Comparison of ENCODE assay signal across 10 cellular contexts in genomic region chrX:138710866-138711331, GRCh38. TPM values are rescaled to one million over a fixed set of nuclear protein-coding genes. Genes with fewer than 3 reads are reported as not detected.
DNase-seq lines count a peak whose midpoint lies in the region; ATAC-seq and TF ChIP-seq lines count a peak whose summit lies in the region.
"Had no signal": no experiment of that assay in that cellular context is flagged by ENCODE, and none has a peak within 500 bp of the region (broad histone marks: within the 10 kb centered on the region; RNA-seq: fewer than 3 reads in every experiment).

No MANE protein-coding gene starts in this region.

- H3K9ac ChIP-seq in NT2/D1 (ENCODE audit: insufficient read length, low read depth), result peak overlapping the region; percentile 74

- peak overlapping the region; percentile 51 to 62 for H3K4me3 Mint-ChIP-seq in CD14-positive monocyte
- peak overlapping the region in 2 of 10 donors; percentile 27 to 41 for H3K4me3 Mint-ChIP-seq in naive thymus-derived CD4-positive, alpha-beta T cell

- peak overlapping the region; percentile 70 for H3K4me3 ChIP-seq in NT2/D1 (ENCODE audit: insufficient read length, low read depth)
- H3K4me3 ChIP-seq in right cardiac atrium (ENCODE audit: low read length), result peak overlapping the region; percentile 51
- H3K4me3 ChIP-seq in foreskin fibroblast (ENCODE audit: low read depth in 1 of 2, low read length in 2 of 2), result peak overlapping the region in 1 of 2 donors; percentile 36
- H3K4me3 ChIP-seq in naive thymus-derived CD4-positive, alpha-beta T cell (ENCODE audit: low read length), result no peak overlapping the region

- ATAC-seq in right cardiac atrium, result peak in 1 of 2 donors; percentile 13
- no peak for ATAC-seq in naive thymus-derived CD4-positive, alpha-beta T cell
- ATAC-seq: activated CD4-positive, CD25-positive, alpha-beta regulatory T cell treated with anti-CD3 and anti-CD28 coated beads, Interleukin-2, amount 50 U/mL, for 24 hours had no signal

- H3K9me3 ChIP-seq in NT2/D1 (ENCODE audit: insufficient read depth, low read length) (no peaks in the 10 kb centered on the region), right cardiac atrium (ENCODE audit: control insufficient read depth, low read length) (no peaks in the 10 kb centered on the region)
- H3K9me3 ChIP-seq in naive thymus-derived CD4-positive, alpha-beta T cell (ENCODE audit: control insufficient read depth in 2 of 3, low read length in 3 of 3), result no peaks in the 10 kb centered on the region

- peaks cover 30 to 50% (median 47%) of the 10 kb centered on the region in 3 donors for H3K27me3 Mint-ChIP-seq in CD14-positive monocyte (ENCODE audit: low read depth in 3 of 3)
- peaks cover 24 to 44% (median 28%) of the 10 kb centered on the region in 5 donors for H3K27me3 Mint-ChIP-seq in naive thymus-derived CD4-positive, alpha-beta T cell

- CTCF ChIA-PET in naive thymus-derived CD4-positive, alpha-beta T cell (lab: Charles Lee), result no interaction called here

- H3K36me3 ChIP-seq in NT2/D1 (ENCODE audit: insufficient read depth, insufficient read length, low read length), result no peaks in the 10 kb centered on the region
- no peaks in the 10 kb centered on the region for H3K36me3 ChIP-seq in naive thymus-derived CD4-positive, alpha-beta T cell (ENCODE audit: control insufficient read depth in 2 of 3, insufficient read depth in 3 of 3, low read length in 3 of 3)

- intact Hi-C loops in CD14-positive monocyte (cut with micrococcal nuclease) (no loop called here), right cardiac atrium (cut with DNase I) (no loop called here), posterior vena cava (cut with DNase I) (no loop called here)
- intact Hi-C loops in naive thymus-derived CD4-positive, alpha-beta T cell (cut with micrococcal nuclease), result no loop called here

- H3K36me3 Mint-ChIP-seq in CD14-positive monocyte, result no peaks in the 10 kb centered on the region
- peaks cover 0 to 3% (median 0%) of the 10 kb centered on the region in 5 donors for H3K36me3 Mint-ChIP-seq in naive thymus-derived CD4-positive, alpha-beta T cell

- H3K27me3 ChIP-seq in NT2/D1 (ENCODE audit: insufficient read depth, insufficient read length) (no peaks in the 10 kb centered on the region), right cardiac atrium (ENCODE audit: control insufficient read depth, insufficient read depth) (no peaks in the 10 kb centered on the region)
- H3K27me3 ChIP-seq in naive thymus-derived CD4-positive, alpha-beta T cell (ENCODE audit: control insufficient read depth in 2 of 2, insufficient read depth in 2 of 2, low read length in 2 of 2), result no peaks in the 10 kb centered on the region

- H3K4me1 ChIP-seq in NT2/D1 (ENCODE audit: insufficient read depth, insufficient read length) (no peaks in the 10 kb centered on the region), right cardiac atrium (ENCODE audit: control insufficient read depth, insufficient read depth, low read length) (peaks cover 1% of the 10 kb centered on the region)
- H3K4me1 ChIP-seq in naive thymus-derived CD4-positive, alpha-beta T cell (ENCODE audit: control insufficient read depth in 2 of 2, insufficient read depth in 2 of 2, low read length in 2 of 2), result no peaks in the 10 kb centered on the region

- TF ChIP-seq CTCF in CD14-positive monocyte (IDR thresholded peaks at IDR 0.05) (no peak), foreskin fibroblast (IDR thresholded peaks at IDR 0.05; ENCODE audit: low read depth, low read length) (no peak)

- no peak overlapping the region for H3K27ac ChIP-seq in right cardiac atrium (ENCODE audit: low read length)
- no peak overlapping the region for H3K27ac ChIP-seq in naive thymus-derived CD4-positive, alpha-beta T cell (ENCODE audit: low read depth, low read length)

- peaks cover 0 to 8% (median 3%) of the 10 kb centered on the region in 7 donors for H3K9me3 Mint-ChIP-seq in CD14-positive monocyte
- H3K9me3 Mint-ChIP-seq in naive thymus-derived CD4-positive, alpha-beta T cell, result peaks cover 0 to 2% (median 0%) of the 10 kb centered on the region in 11 donors

- WGBS in right cardiac atrium, result 1% methylated on average over 48 of the region's 49 CpGs

- no peaks in the 10 kb centered on the region for H3K4me1 Mint-ChIP-seq in CD14-positive monocyte
- no peaks in the 10 kb centered on the region for H3K4me1 Mint-ChIP-seq in naive thymus-derived CD4-positive, alpha-beta T cell

- POLR2A ChIA-PET in naive thymus-derived CD4-positive, alpha-beta T cell (lab: Charles Lee), result no interaction called here

- DNase-seq in CD14-positive monocyte (ENCODE audit: low spot score) (no peak), NT2/D1 (ENCODE audit: low read depth, low spot score) (no peak), right cardiac atrium (peak; percentile 14 to 47 (median 17)), posterior vena cava (ENCODE audit: low spot score) (peak; percentile 79), NCI-H1105 treated with DMSO at 0.1 percent for 48 hours (lab: John Stamatoyannopoulos, UW) (no peak), foreskin fibroblast (no peak), NCI-H1105 (lab: John Stamatoyannopoulos, UW) (no peak)
- no peak for DNase-seq in naive thymus-derived CD4-positive, alpha-beta T cell
- DNase-seq: NCI-H510A had no signal

- H3K27ac Mint-ChIP-seq in CD14-positive monocyte, result no peak overlapping the region
- H3K27ac Mint-ChIP-seq in naive thymus-derived CD4-positive, alpha-beta T cell, result no peak overlapping the region

RNA-seq across cellular contexts. Expression of gene FGF13, which starts 0.6 kb away (rescaled TPM):
- polyA plus RNA-seq in CD14-positive monocyte (not detected), right cardiac atrium (5.8 TPM)
- total RNA-seq in right cardiac atrium (1 to 10 TPM; 1.6 to 3.9 (median 2.7) TPM), posterior vena cava (10 to 100 TPM; 10.6 to 13.6 TPM)
- not detected for total RNA-seq in naive thymus-derived CD4-positive, alpha-beta T cell
- polyA plus RNA-seq in naive thymus-derived CD4-positive, alpha-beta T cell, result not detected

Comparison
In these comparisons a context has a peak if more than half of its experiments do, and no peak if none do; other contexts are left out.
1. DNase-seq: peak in right cardiac atrium (3 of 3) and posterior vena cava (single experiment); none in CD14-positive monocyte (single experiment), NT2/D1 (single experiment), NCI-H1105 treated with DMSO at 0.1 percent for 48 hours (single experiment), foreskin fibroblast (0 of 2), NCI-H1105 (single experiment) and naive thymus-derived CD4-positive, alpha-beta T cell (0 of 9).